ENCODE assay signal across 13 cellular contexts in genomic region chr12:115338566-115339294, GRCh38.
A peak's percentile ranks its signal among the peaks of the same experiment; 100 is the strongest.
DNase-seq lines count a peak whose midpoint lies in the region; ATAC-seq and TF ChIP-seq lines count a peak whose summit lies in the region.
"Had no signal": no experiment of that assay in that cellular context is flagged by ENCODE, and none has a peak within 500 bp of the region (broad histone marks: within the 10 kb centered on the region; RNA-seq: fewer than 3 reads in every experiment).

No MANE protein-coding gene starts in this region.

- no peak for TF ChIP-seq EP300 in stomach (IDR thresholded peaks at IDR 0.05)

- intact Hi-C loops in stomach (cut with DNase I; ENCODE audit: low total_unique reads), result no loop called here

- WGBS in stomach, 5 donors, result 78 to 84% (median 79%) methylated on average over 9 of the region's 9 CpGs

- H3K27me3 ChIP-seq in stomach, result no peaks in the 10 kb centered on the region
- H3K27me3 ChIP-seq: MG63, suprapubic skin had no signal

- ATAC-seq in GM19351 (IDR thresholded peaks at IDR 0.05; ENCODE audit: unreplicated experiment) (peak; percentile 56), HG03354 (IDR thresholded peaks at IDR 0.05; ENCODE audit: poor library complexity, severe bottlenecking, unreplicated experiment) (peak; percentile 48)
- ATAC-seq: activated CD8-positive, alpha-beta memory T cell treated with anti-CD3 and anti-CD28 coated beads, Interleukin-2, amount 10 ng/mL, durations not matched to agents 7 days and 5 days had no signal

- H3K4me3 ChIP-seq in coronary artery (no peak overlapping the region), stomach (no peak overlapping the region)
- H3K4me3 ChIP-seq: MG63, suprapubic skin had no signal

- TF ChIP-seq CTCF in coronary artery (IDR thresholded peaks at IDR 0.05) (no peak), stomach (IDR thresholded peaks at IDR 0.05) (no peak)

- DNase-seq in coronary artery (ENCODE audit: low spot score) (no peak), stomach (no peak), NCI-H2196 (lab: John Stamatoyannopoulos, UW; ENCODE audit: unreplicated experiment) (no peak), SKM-1 treated with dmso at 0.1 percent for 144 hours (lab: John Stamatoyannopoulos, UW; ENCODE audit: unreplicated experiment) (no peak)
- DNase-seq in stimulated activated naive CD4-positive, alpha-beta T cell treated with Interleukin-2 at 50 U/mL for 16 hours (lab: John Stamatoyannopoulos, UW), result no peak
- DNase-seq: activated CD8-positive, alpha-beta memory T cell treated with anti-CD3 and anti-CD28 coated beads, Interleukin-2, amount 10 ng/mL, durations not matched to agents 7 days and 5 days; CD4-positive, CD25-positive, alpha-beta regulatory T cell; immature natural killer cell; MG63; retina had no signal

- no peak for TF ChIP-seq POLR2A in stomach (IDR thresholded peaks at IDR 0.05)

- peaks cover 0 to 10% (median 4%) of the 10 kb centered on the region in 4 donors for H3K9me3 ChIP-seq in stomach
- H3K9me3 ChIP-seq: MG63, suprapubic skin had no signal

- peaks cover 0 to 12% (median 2%) of the 10 kb centered on the region in 4 donors for H3K4me1 ChIP-seq in stomach

- no peaks in the 10 kb centered on the region for H3K36me3 ChIP-seq in stomach
- H3K36me3 ChIP-seq: MG63, suprapubic skin had no signal

- H3K27ac ChIP-seq in coronary artery, result peak overlapping the region; percentile 12 to 81
- peak overlapping the region in 4 of 5 donors; percentile 22 to 79 (median 61) for H3K27ac ChIP-seq in stomach
